ENCODE assay signal across 21 cellular contexts in the genomic region with DNA sequence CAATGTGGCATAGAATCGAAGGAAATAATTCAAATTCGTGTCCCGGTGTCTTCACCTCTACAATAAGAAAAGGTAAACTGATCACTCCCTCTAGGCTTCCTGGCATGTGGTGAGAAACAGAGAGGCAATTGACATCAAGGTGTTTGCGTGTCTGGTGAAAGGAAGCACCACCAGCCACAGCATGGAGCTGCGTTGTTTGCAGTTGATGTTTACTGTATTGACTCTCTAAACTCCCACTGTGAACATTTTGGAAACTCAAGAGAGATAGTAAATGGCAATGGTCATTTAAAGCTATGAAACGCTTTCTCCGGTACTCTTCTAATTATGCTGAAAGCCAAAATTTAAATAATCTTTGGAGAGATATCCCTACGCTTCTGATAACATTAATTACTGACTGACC.
DNase-seq lines count a peak whose midpoint lies in the region; ATAC-seq and TF ChIP-seq lines count a peak whose summit lies in the region.
"Had no signal": no experiment of that assay in that cellular context is flagged by ENCODE, and none has a peak within 500 bp of the region (broad histone marks: within the 10 kb centered on the region; RNA-seq: fewer than 3 reads in every experiment).

No MANE protein-coding gene starts in this region.

- no peaks in the 10 kb centered on the region for H3K27me3 ChIP-seq in MM.1S (replicated peaks; ENCODE audit: insufficient read depth, low read length)
- H3K27me3 ChIP-seq: BLaER1 had no signal

- H3K4me3 ChIP-seq in MM.1S (ENCODE audit: low read length), result no peak overlapping the region
- H3K4me3 ChIP-seq: A549, BLaER1 had no signal

- no peaks in the 10 kb centered on the region for H4K20me1 ChIP-seq in MM.1S (ENCODE audit: insufficient read depth, low read length)
- H4K20me1 ChIP-seq: BLaER1 had no signal

- peaks cover 77% of the 10 kb centered on the region for H3K79me2 ChIP-seq in MM.1S (ENCODE audit: low read length)

- H3K9me2 ChIP-seq in MM.1S (replicated peaks; ENCODE audit: insufficient read depth, low read length), result no peaks in the 10 kb centered on the region

- no peak overlapping the region for H2AFZ ChIP-seq in MM.1S (ENCODE audit: low read length)

- H3K4me3 Mint-ChIP-seq in activated B cell treated with CpG ODN at 0.5 μM for 24 hours (no peak overlapping the region), naive B cell (peak overlapping the region in 5 of 8 donors; percentile 5 to 62 (median 45))
- no peak overlapping the region for H3K4me3 Mint-ChIP-seq in stimulated activated memory B cell treated with anti-CD40 and anti-IgM and Interleukin-4, amounts not matched to agents 10 μg/mL and 1 μg/mL and 100 μg/mL, for 72 hours
- H3K4me3 Mint-ChIP-seq: CD14-positive monocyte; CD4-positive, alpha-beta memory T cell; HFFc6 had no signal

- H3K4me2 ChIP-seq in MM.1S (ENCODE audit: low read depth, low read length), result no peak overlapping the region
- H3K4me2 ChIP-seq: A549, BLaER1 had no signal

- ATAC-seq in activated B cell treated with CpG ODN at 0.5 μM for 24 hours (ENCODE audit: low read depth) (no peak), naive B cell (ENCODE audit: low read depth in 2 of 2) (no peak)
- no peak for ATAC-seq in stimulated activated memory B cell treated with anti-CD40 and anti-IgM and Interleukin-4, amounts not matched to agents 10 μg/mL and 1 μg/mL and 100 μg/mL, for 72 hours
- ATAC-seq: A549, HCT116 had no signal

- H3K9me3 ChIP-seq in MM.1S (replicated peaks; ENCODE audit: insufficient read depth, low read length), result no peaks in the 10 kb centered on the region
- H3K9me3 ChIP-seq: A549 had no signal

- H3K27ac ChIP-seq in MM.1S (ENCODE audit: low read length), result no peak overlapping the region
- H3K27ac ChIP-seq: 22Rv1, A549, BLaER1 had no signal

- TF ChIP-seq CTCF in activated B cell treated with CpG ODN at 0.5 μM for 24 hours (IDR thresholded peaks at IDR 0.05) (no peak), MM.1S (IDR thresholded peaks at IDR 0.05; ENCODE audit: low read length) (no peak)

- H3K9ac ChIP-seq in MM.1S (ENCODE audit: low read length), result no peak overlapping the region
- H3K9ac ChIP-seq: BLaER1 had no signal

- H3K27me3 Mint-ChIP-seq in activated B cell treated with CpG ODN at 0.5 μM for 24 hours (no peaks in the 10 kb centered on the region), naive B cell (no peaks in the 10 kb centered on the region)
- H3K27me3 Mint-ChIP-seq in stimulated activated memory B cell treated with anti-CD40 and anti-IgM and Interleukin-4, amounts not matched to agents 10 μg/mL and 1 μg/mL and 100 μg/mL, for 72 hours, result no peaks in the 10 kb centered on the region
- H3K27me3 Mint-ChIP-seq: CD4-positive, alpha-beta memory T cell had no signal

- H3K36me3 ChIP-seq in MM.1S (replicated peaks; ENCODE audit: insufficient read depth, low read length), result no peaks in the 10 kb centered on the region
- H3K36me3 ChIP-seq: BLaER1 had no signal

- H3K36me3 Mint-ChIP-seq in activated B cell treated with CpG ODN at 0.5 μM for 24 hours (ENCODE audit: low read depth), result peaks cover 21% of the 10 kb centered on the region
- peaks cover 20 to 30% of the 10 kb centered on the region in 2 donors for H3K36me3 Mint-ChIP-seq in naive B cell
- peaks cover 69% of the 10 kb centered on the region for H3K36me3 Mint-ChIP-seq in stimulated activated memory B cell treated with anti-CD40 and anti-IgM and Interleukin-4, amounts not matched to agents 10 μg/mL and 1 μg/mL and 100 μg/mL, for 72 hours
- H3K36me3 Mint-ChIP-seq: CD4-positive, alpha-beta memory T cell had no signal

- H3K4me1 ChIP-seq in MM.1S (ENCODE audit: low read length), result peaks cover 50% of the 10 kb centered on the region
- H3K4me1 ChIP-seq: A549 had no signal

- H3K9me3 Mint-ChIP-seq in activated B cell treated with CpG ODN at 0.5 μM for 24 hours, result peaks cover 5% of the 10 kb centered on the region
- peaks cover 0 to 8% (median 2%) of the 10 kb centered on the region in 7 donors for H3K9me3 Mint-ChIP-seq in naive B cell
- peaks cover 7% of the 10 kb centered on the region for H3K9me3 Mint-ChIP-seq in stimulated activated memory B cell treated with anti-CD40 and anti-IgM and Interleukin-4, amounts not matched to agents 10 μg/mL and 1 μg/mL and 100 μg/mL, for 72 hours
- H3K9me3 Mint-ChIP-seq: CD4-positive, alpha-beta memory T cell; HFFc6 had no signal

- H3F3A ChIP-seq in MM.1S (ENCODE audit: insufficient read depth, low read length), result peaks cover 28% of the 10 kb centered on the region

- H3K27ac Mint-ChIP-seq in activated B cell treated with CpG ODN at 0.5 μM for 24 hours (peak overlapping the region; percentile 91), naive B cell (peak overlapping the region; percentile 95 to 99 (median 96))
- H3K27ac Mint-ChIP-seq in stimulated activated memory B cell treated with anti-CD40 and anti-IgM and Interleukin-4, amounts not matched to agents 10 μg/mL and 1 μg/mL and 100 μg/mL, for 72 hours, result peak overlapping the region; percentile 98
- H3K27ac Mint-ChIP-seq: CD14-positive monocyte, HFFc6 had no signal

- CTCF ChIA-PET in activated B cell treated with CpG ODN at 0.5 μM for 24 hours (lab: Charles Lee), result no interaction called here

- H3K4me1 Mint-ChIP-seq in activated B cell treated with CpG ODN at 0.5 μM for 24 hours (peaks cover 95% of the 10 kb centered on the region), naive B cell (peaks cover 91 to 96% (median 96%) of the 10 kb centered on the region in 3 donors)
- H3K4me1 Mint-ChIP-seq in stimulated activated memory B cell treated with anti-CD40 and anti-IgM and Interleukin-4, amounts not matched to agents 10 μg/mL and 1 μg/mL and 100 μg/mL, for 72 hours, result peaks cover 94% of the 10 kb centered on the region

- intact Hi-C loops in activated B cell treated with CpG ODN at 0.5 μM for 24 hours (cut with micrococcal nuclease), result no loop called here

- DNase-seq in NCI-H146 (lab: John Stamatoyannopoulos, UW) (peak; percentile 36), NCI-H146 treated with DMSO at 0.1 percent for 48 hours (lab: John Stamatoyannopoulos, UW; ENCODE audit: unreplicated experiment) (no peak), activated B cell treated with CpG ODN at 0.5 μM for 24 hours (no peak), naive B cell (no peak), MM.1S (no peak), activated gamma-delta T cell treated with Interleukin-2 at 50 U/mL for 16 hours (no peak), SIG-M5 treated with dmso at 0.1 percent for 504 hours (lab: John Stamatoyannopoulos, UW; ENCODE audit: unreplicated experiment) (no peak)
- DNase-seq: AML-193; Calu3; CD4-positive, alpha-beta memory T cell; DMS79 treated with DMSO at 0.1 percent for 48 hours; GF-D8; GOT3; H7; HFFc6 had no signal

- POLR2A ChIA-PET in activated B cell treated with CpG ODN at 0.5 μM for 24 hours (lab: Charles Lee), result no interaction called here

Comparison
In these comparisons a context has a peak if more than half of its experiments do, and no peak if none do; other contexts are left out.
1. H3K4me3 Mint-ChIP-seq: peak in naive B cell (5 of 8); none in activated B cell treated with CpG ODN at 0.5 μM for 24 hours (single experiment) and stimulated activated memory B cell treated with anti-CD40 and anti-IgM and Interleukin-4, amounts not matched to agents 10 μg/mL and 1 μg/mL and 100 μg/mL, for 72 hours (single experiment).
2. Peak in every context shown above with its lines, with median percentiles within 50 percentile points of each other: H3K27ac Mint-ChIP-seq.